Comparison of ENCODE assay signal across 7 cellular contexts in genomic region chr17:1399366-1399678, GRCh38. TPM values are rescaled to one million over a fixed set of nuclear protein-coding genes. Genes with fewer than 3 reads are reported as not detected.
DNase-seq lines count a peak whose midpoint lies in the region; ATAC-seq lines count a peak whose summit lies in the region.

No MANE protein-coding gene starts in this region.

- ATAC-seq in GM19395 (IDR thresholded peaks at IDR 0.05; ENCODE audit: unreplicated experiment) = peak; percentile 10
- ATAC-seq in HG03159 (IDR thresholded peaks at IDR 0.05; ENCODE audit: unreplicated experiment) = peak; percentile 9
- ATAC-seq in left cardiac atrium = peak; percentile 54 to 55
- no peak for ATAC-seq in HG03342 (IDR thresholded peaks at IDR 0.05; ENCODE audit: unreplicated experiment)

- peak overlapping the region; percentile 93 for H3K4me3 ChIP-seq in skeletal muscle cell (ENCODE audit: low read depth, low read length)

- peaks cover 1% of the 10 kb centered on the region for H3K27me3 Mint-ChIP-seq in activated T-helper 2 cell treated with anti-CD3 and anti-CD28 coated beads, Interferon-gamma antibody, Interleukin-2, Interleukin-4, amounts not matched to agents 10 μg/mL and 5 μg/mL and 100 μg/mL, durations not matched to agents 14 hours and 24 hours and 36 hours (ENCODE audit: low read depth)

- no peak for DNase-seq in activated T-helper 2 cell treated with anti-CD3 and anti-CD28 coated beads, Interferon-gamma antibody, Interleukin-2, Interleukin-4, amounts not matched to agents 10 μg/mL and 5 μg/mL and 100 μg/mL, durations not matched to agents 14 hours and 24 hours and 36 hours (ENCODE audit: low spot score)
- DNase-seq in left cardiac atrium (peak; percentile 65), skeletal muscle cell (ENCODE audit: low read depth) (no peak), SW 1271 (lab: John Stamatoyannopoulos, UW) (no peak)

- peaks cover 50% of the 10 kb centered on the region for H3K36me3 Mint-ChIP-seq in activated T-helper 2 cell treated with anti-CD3 and anti-CD28 coated beads, Interferon-gamma antibody, Interleukin-2, Interleukin-4, amounts not matched to agents 10 μg/mL and 5 μg/mL and 100 μg/mL, durations not matched to agents 14 hours and 24 hours and 36 hours (ENCODE audit: low read depth)

- H3K4me1 Mint-ChIP-seq in activated T-helper 2 cell treated with anti-CD3 and anti-CD28 coated beads, Interferon-gamma antibody, Interleukin-2, Interleukin-4, amounts not matched to agents 10 μg/mL and 5 μg/mL and 100 μg/mL, durations not matched to agents 14 hours and 24 hours and 36 hours (ENCODE audit: low read depth) = peaks cover 19% of the 10 kb centered on the region

- H3K4me3 Mint-ChIP-seq in activated T-helper 2 cell treated with anti-CD3 and anti-CD28 coated beads, Interferon-gamma antibody, Interleukin-2, Interleukin-4, amounts not matched to agents 10 μg/mL and 5 μg/mL and 100 μg/mL, durations not matched to agents 14 hours and 24 hours and 36 hours (ENCODE audit: low read depth) = peak overlapping the region; percentile 98

- peak overlapping the region; percentile 100 for H3K27ac Mint-ChIP-seq in activated T-helper 2 cell treated with anti-CD3 and anti-CD28 coated beads, Interferon-gamma antibody, Interleukin-2, Interleukin-4, amounts not matched to agents 10 μg/mL and 5 μg/mL and 100 μg/mL, durations not matched to agents 14 hours and 24 hours and 36 hours

- no peaks in the 10 kb centered on the region for H3K9me3 Mint-ChIP-seq in activated T-helper 2 cell treated with anti-CD3 and anti-CD28 coated beads, Interferon-gamma antibody, Interleukin-2, Interleukin-4, amounts not matched to agents 10 μg/mL and 5 μg/mL and 100 μg/mL, durations not matched to agents 14 hours and 24 hours and 36 hours

- intact Hi-C loops in activated T-helper 2 cell treated with anti-CD3 and anti-CD28 coated beads, Interferon-gamma antibody, Interleukin-2, Interleukin-4, amounts not matched to agents 10 μg/mL and 5 μg/mL and 100 μg/mL, durations not matched to agents 14 hours and 24 hours and 36 hours (cut with micrococcal nuclease) = loop anchor here (1.0 to 5.0 kb wide), 2 partner anchors 37 to 92 kb away; no protein-coding TSS in a partner anchor
- intact Hi-C loops in left cardiac atrium (cut with DNase I) = loop anchor here in 1 of 2 donors (10.0 kb wide), 1 partner anchor 55 kb away; the partner anchor contains the start of gene CRK

RNA-seq across cellular contexts. Expression of gene YWHAE, which starts 0.7 kb away (rescaled TPM):
- total RNA-seq in activated T-helper 2 cell treated with anti-CD3 and anti-CD28 coated beads, Interferon-gamma antibody, Interleukin-2, Interleukin-4, amounts not matched to agents 10 μg/mL and 5 μg/mL and 100 μg/mL, durations not matched to agents 14 hours and 24 hours and 36 hours = 499 and 501 TPM in 2 replicates
- total RNA-seq in left cardiac atrium = 100 to 1,000 TPM; 491 to 596 TPM

RNA-seq across cellular contexts. Expression of gene CRK, which starts 56.7 kb away (rescaled TPM):
- total RNA-seq in activated T-helper 2 cell treated with anti-CD3 and anti-CD28 coated beads, Interferon-gamma antibody, Interleukin-2, Interleukin-4, amounts not matched to agents 10 μg/mL and 5 μg/mL and 100 μg/mL, durations not matched to agents 14 hours and 24 hours and 36 hours = 22.2 and 22.6 TPM in 2 replicates
- 10 to 100 TPM; 37.0 to 44.4 TPM for total RNA-seq in left cardiac atrium
